ENCODE assay signal across 8 cellular contexts in the genomic region with DNA sequence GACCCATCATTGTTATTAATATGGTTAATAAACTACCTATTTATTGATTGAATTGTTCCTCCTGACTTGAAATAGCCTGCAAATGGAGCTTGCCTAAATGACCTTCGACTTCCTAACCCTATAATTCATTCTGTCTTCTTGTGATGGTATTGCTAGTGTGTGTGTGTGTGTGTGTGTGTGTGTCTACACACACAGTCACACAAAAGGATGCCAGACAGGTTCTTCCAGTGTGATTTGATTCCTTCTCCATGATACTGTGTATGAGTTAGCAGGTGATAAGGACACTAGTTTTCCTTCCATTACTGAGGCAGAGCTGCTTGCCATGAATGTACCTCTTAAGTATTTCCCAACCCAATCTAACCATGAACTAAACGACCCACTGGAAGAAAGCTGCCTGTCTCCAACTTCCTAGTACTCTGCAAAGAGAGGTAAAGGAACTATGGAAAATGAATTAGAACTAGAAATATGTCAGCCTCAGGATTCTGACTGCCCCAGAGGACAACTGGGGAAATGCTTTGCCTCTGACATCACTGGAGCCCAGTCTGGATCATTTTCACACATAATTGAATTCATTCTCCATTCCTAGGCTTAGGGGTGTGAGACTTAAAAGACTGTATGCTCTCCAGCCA. TPM values are rescaled to one million over a fixed set of nuclear protein-coding genes. Genes with fewer than 3 reads are reported as not detected.
DNase-seq lines count a peak whose midpoint lies in the region; ATAC-seq and TF ChIP-seq lines count a peak whose summit lies in the region.

No MANE protein-coding gene starts in this region.

- H3K9me3 ChIP-seq in SK-N-SH (no peaks in the 10 kb centered on the region), fibroblast of lung (ENCODE audit: control insufficient read depth, insufficient read depth, low read depth, low read length) (no peaks in the 10 kb centered on the region)

- H4K20me1 ChIP-seq in SK-N-SH (ENCODE audit: insufficient read depth) (no peaks in the 10 kb centered on the region), fibroblast of lung (ENCODE audit: control insufficient read depth, extremely low read depth, insufficient read depth, low read length) (no peaks in the 10 kb centered on the region)

- H3K4me2 ChIP-seq in SK-N-SH (peak overlapping the region; percentile 63), fibroblast of lung (ENCODE audit: extremely low read depth, insufficient read depth, low read length) (peak overlapping the region; percentile 93)

- peak; percentile 62 for DNase-seq in GM04503 (ENCODE audit: low read depth)
- no peak for DNase-seq in SK-N-SH
- peak; percentile 84 to 95 for DNase-seq in fibroblast of lung (ENCODE audit: low read depth in 2 of 2)
- peak; percentile 77 for DNase-seq in renal cortical epithelial cell (ENCODE audit: low read depth)
- DNase-seq in OCI-M2 (lab: John Stamatoyannopoulos, UW; ENCODE audit: unreplicated experiment), result no peak

- TF ChIP-seq RAD21 in SK-N-SH (IDR thresholded peaks at IDR 0.05; ENCODE audit: low read length), result no peak

- H3K4me3 ChIP-seq in SK-N-SH (ENCODE audit: low read depth in 2 of 2, low read length in 1 of 2), result peak overlapping the region; percentile 13 to 29; a peak in 2 of 4 replicates
- H3K4me3 ChIP-seq in fibroblast of lung (replicated peaks in 1 of 4; ENCODE audit: control extremely low read depth in 1 of 4, insufficient read depth in 1 of 4, low read depth in 3 of 4, low read length in 4 of 4), result peak overlapping the region; percentile 22 to 49 (median 37)

- peak; percentile 42; the same call in 1 of the 2 replicates for TF ChIP-seq CTCF in SK-N-SH (IDR thresholded peaks at IDR 0.05)
- TF ChIP-seq CTCF in fibroblast of lung (conservative IDR thresholded peaks at IDR 0.05 in 1 of 2, IDR thresholded peaks at IDR 0.05 in 1 of 2; ENCODE audit: low read depth in 1 of 2, low read length in 2 of 2), result peak; percentile 15 to 42

- CTCF ChIA-PET in SK-N-SH (lab: Yijun Ruan, JAX), result interaction anchor here (0.6 to 2.3 kb wide), 7 partner anchors 10 to 835 kb away, joined by 3 to 9 read pairs (median 4); no protein-coding TSS in a partner anchor

- POLR2A ChIA-PET in SK-N-SH (lab: Yijun Ruan, JAX), result no interaction called here

- ATAC-seq in activated CD4-positive, CD25-positive, alpha-beta regulatory T cell treated with anti-CD3 and anti-CD28 coated beads, Interleukin-2, amount 50 U/mL, for 24 hours, result no peak
- no peak for ATAC-seq in GM21515 (IDR thresholded peaks at IDR 0.05; ENCODE audit: unreplicated experiment)
- no peak for ATAC-seq in GM21526 (IDR thresholded peaks at IDR 0.05; ENCODE audit: low FRiP score, unreplicated experiment)

- 17% methylated on average over 2 of the region's 2 CpGs for WGBS in SK-N-SH (ENCODE audit: low lambda C conversion rate)

- no peak for TF ChIP-seq EP300 in SK-N-SH (IDR thresholded peaks at IDR 0.05; ENCODE audit: borderline replicate concordance in 1 of 2, low read depth in 1 of 2, low read length in 1 of 2)

- no peaks in the 10 kb centered on the region for H3K9me2 ChIP-seq in SK-N-SH

- peaks cover 17 to 26% of the 10 kb centered on the region in 2 experiments for H3K36me3 ChIP-seq in SK-N-SH (replicated peaks in 1 of 2; ENCODE audit: control insufficient read depth in 1 of 2, insufficient read depth in 2 of 2, low read length in 1 of 2)
- no peaks in the 10 kb centered on the region for H3K36me3 ChIP-seq in fibroblast of lung (ENCODE audit: control insufficient read depth, insufficient read depth, low read length)

- no peaks in the 10 kb centered on the region for H3K27me3 ChIP-seq in SK-N-SH (ENCODE audit: insufficient read depth)
- no peaks in the 10 kb centered on the region for H3K27me3 ChIP-seq in fibroblast of lung (ENCODE audit: control insufficient read depth, insufficient read depth, low read length)

- H3K27ac ChIP-seq in SK-N-SH (ENCODE audit: low read depth in 2 of 2, low read length in 1 of 2) (peak overlapping the region; percentile 4 to 78; a peak in 3 of 4 replicates), fibroblast of lung (ENCODE audit: insufficient read depth, low read length) (peak overlapping the region; percentile 92)

- H3K9ac ChIP-seq in SK-N-SH (peak overlapping the region; percentile 38), fibroblast of lung (ENCODE audit: insufficient read depth, low read length) (peak overlapping the region; percentile 46)

- H3F3A ChIP-seq in SK-N-SH (replicated peaks; ENCODE audit: insufficient read depth), result peaks cover 38% of the 10 kb centered on the region

- peaks cover 5 to 11% of the 10 kb centered on the region in 2 experiments; a peak in 3 of 4 replicates for H3K4me1 ChIP-seq in SK-N-SH (ENCODE audit: control insufficient read depth in 1 of 2, insufficient read depth in 2 of 2, low read depth in 1 of 2, low read length in 1 of 2)
- peaks cover 16% of the 10 kb centered on the region for H3K4me1 ChIP-seq in fibroblast of lung (ENCODE audit: control insufficient read depth, extremely low read depth, insufficient read depth, low read length)

- peaks cover 7% of the 10 kb centered on the region for H3K79me2 ChIP-seq in SK-N-SH (ENCODE audit: insufficient read depth)
- peaks cover 9% of the 10 kb centered on the region for H3K79me2 ChIP-seq in fibroblast of lung (ENCODE audit: control insufficient read depth, insufficient read depth, low read length)

- no peak overlapping the region for H2AFZ ChIP-seq in SK-N-SH (ENCODE audit: low read depth)
- H2AFZ ChIP-seq in fibroblast of lung (ENCODE audit: low read length), result no peak overlapping the region

TF ChIP-seq in SK-N-SH, 30 proteins besides CTCF, POLR2A, EP300 and RAD21:
- TF ChIP-seq TCF12 (IDR thresholded peaks at IDR 0.05) (peak; percentile 33; the same call in 1 of the 2 replicates), RCOR1 (IDR thresholded peaks at IDR 0.05; ENCODE audit: low read length) (no peak)

RNA-seq across cellular contexts. Expression of gene CDC6, which starts 3.5 kb away (rescaled TPM):
- polyA plus RNA-seq in SK-N-SH (2012; rRNA removed), result 12.7 and 12.8 TPM in 2 replicates
- 15.2 and 16.8 TPM in 2 replicates for polyA plus RNA-seq in SK-N-SH (2012; cell fraction: cytosol; rRNA removed)
- polyA plus RNA-seq in SK-N-SH (2012; cell fraction: nucleus; rRNA removed), result 8.3 and 11.7 TPM in 2 replicates
- 1.3 and 4.5 TPM in 2 replicates for total RNA-seq in fibroblast of lung
- 16.3 and 45.4 TPM in 2 replicates for polyA plus RNA-seq in fibroblast of lung
- 9.1 and 27.8 TPM in 2 replicates for polyA plus RNA-seq in fibroblast of lung (2012)
- polyA minus RNA-seq in fibroblast of lung (ENCODE audit: low replicate concordance), result 2.0 and 6.4 TPM in 2 replicates
- total RNA-seq in renal cortical epithelial cell, result 2.6 and 19.1 TPM in 2 replicates

RNA-seq across cellular contexts. Expression of gene RARA, which starts 24.8 kb away (rescaled TPM):
- polyA plus RNA-seq in SK-N-SH (2012; rRNA removed), result 8.9 and 13.3 TPM in 2 replicates
- 6.9 and 9.6 TPM in 2 replicates for polyA plus RNA-seq in SK-N-SH (2012; cell fraction: cytosol; rRNA removed)
- polyA plus RNA-seq in SK-N-SH (2012; cell fraction: nucleus; rRNA removed), result 13.2 and 15.0 TPM in 2 replicates
- 7.8 and 10.5 TPM in 2 replicates for total RNA-seq in fibroblast of lung
- polyA plus RNA-seq in fibroblast of lung, result 7.0 and 7.6 TPM in 2 replicates
- 27.6 and 29.8 TPM in 2 replicates for polyA plus RNA-seq in fibroblast of lung (2012)
- 39.2 and 44.6 TPM in 2 replicates for polyA minus RNA-seq in fibroblast of lung (ENCODE audit: low replicate concordance)
- total RNA-seq in renal cortical epithelial cell, result 3.5 and 18.5 TPM in 2 replicates

Comparison
In these comparisons a context has a peak if more than half of its experiments do, and no peak if none do; other contexts are left out.
1. DNase-seq: peak in GM04503 (single experiment), fibroblast of lung (2 of 2) and renal cortical epithelial cell (single experiment); none in SK-N-SH (single experiment) and OCI-M2 (single experiment).